1 cellular context compared by ENCODE assay signal in the genomic region with DNA sequence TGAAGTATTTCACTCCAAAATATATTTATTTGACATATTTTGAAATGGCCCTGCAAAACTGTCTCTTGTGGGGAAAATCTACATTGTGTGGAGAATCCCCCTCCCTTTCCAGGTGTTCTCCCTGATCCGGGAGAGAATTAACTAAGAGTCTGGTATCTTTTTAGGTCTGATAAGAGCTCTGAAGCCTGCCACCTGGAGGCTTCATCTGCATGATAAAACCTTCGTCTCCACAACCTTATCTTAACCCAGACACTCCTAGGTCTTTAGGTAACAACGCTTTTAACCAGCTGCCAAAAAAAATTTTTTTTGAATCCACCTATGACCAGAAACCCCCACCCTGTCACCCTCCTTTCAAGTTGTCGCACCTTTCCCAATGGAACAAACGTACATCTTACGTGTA.
TF ChIP-seq lines count a peak whose summit lies in the region.

No MANE protein-coding gene starts in this region.

TF ChIP-seq in WTC11, 78 proteins besides CTCF, POLR2A, EP300 and RAD21:
- TF ChIP-seq, protein P1, sequence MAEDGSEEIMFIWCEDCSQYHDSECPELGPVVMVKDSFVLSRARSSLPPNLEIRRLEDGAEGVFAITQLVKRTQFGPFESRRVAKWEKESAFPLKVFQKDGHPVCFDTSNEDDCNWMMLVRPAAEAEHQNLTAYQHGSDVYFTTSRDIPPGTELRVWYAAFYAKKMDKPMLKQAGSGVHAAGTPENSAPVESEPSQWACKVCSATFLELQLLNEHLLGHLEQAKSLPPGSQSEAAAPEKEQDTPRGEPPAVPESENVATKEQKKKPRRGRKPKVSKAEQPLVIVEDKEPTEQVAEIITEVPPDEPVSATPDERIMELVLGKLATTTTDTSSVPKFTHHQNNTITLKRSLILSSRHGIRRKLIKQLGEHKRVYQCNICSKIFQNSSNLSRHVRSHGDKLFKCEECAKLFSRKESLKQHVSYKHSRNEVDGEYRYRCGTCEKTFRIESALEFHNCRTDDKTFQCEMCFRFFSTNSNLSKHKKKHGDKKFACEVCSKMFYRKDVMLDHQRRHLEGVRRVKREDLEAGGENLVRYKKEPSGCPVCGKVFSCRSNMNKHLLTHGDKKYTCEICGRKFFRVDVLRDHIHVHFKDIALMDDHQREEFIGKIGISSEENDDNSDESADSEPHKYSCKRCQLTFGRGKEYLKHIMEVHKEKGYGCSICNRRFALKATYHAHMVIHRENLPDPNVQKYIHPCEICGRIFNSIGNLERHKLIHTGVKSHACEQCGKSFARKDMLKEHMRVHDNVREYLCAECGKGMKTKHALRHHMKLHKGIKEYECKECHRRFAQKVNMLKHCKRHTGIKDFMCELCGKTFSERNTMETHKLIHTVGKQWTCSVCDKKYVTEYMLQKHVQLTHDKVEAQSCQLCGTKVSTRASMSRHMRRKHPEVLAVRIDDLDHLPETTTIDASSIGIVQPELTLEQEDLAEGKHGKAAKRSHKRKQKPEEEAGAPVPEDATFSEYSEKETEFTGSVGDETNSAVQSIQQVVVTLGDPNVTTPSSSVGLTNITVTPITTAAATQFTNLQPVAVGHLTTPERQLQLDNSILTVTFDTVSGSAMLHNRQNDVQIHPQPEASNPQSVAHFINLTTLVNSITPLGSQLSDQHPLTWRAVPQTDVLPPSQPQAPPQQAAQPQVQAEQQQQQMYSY (CRISPR knock-in tag; IDR thresholded peaks at IDR 0.05) = no peak
- 0 out of 2 replicates have a peak, but pooled peaks have one; percentile 28 for TF ChIP-seq ETV6 (CRISPR knock-in tag; IDR thresholded peaks at IDR 0.05)
